Comparison of ENCODE assay signal across 8 cellular contexts in genomic region chr1:33094971-33095604, GRCh38.
A peak's percentile ranks its signal among the peaks of the same experiment; 100 is the strongest.
DNase-seq lines count a peak whose midpoint lies in the region; ATAC-seq and TF ChIP-seq lines count a peak whose summit lies in the region.

No MANE protein-coding gene starts in this region.

- H3K4me2 ChIP-seq in Loucy (ENCODE audit: low read depth, low read length, poor library complexity, severe bottlenecking): no peak overlapping the region

- ATAC-seq in GM19351 (IDR thresholded peaks at IDR 0.05; ENCODE audit: unreplicated experiment): no peak

- peak; percentile 24 for DNase-seq in activated naive CD4-positive, alpha-beta T cell treated with Interleukin-2 at 50 U/mL for 16 hours
- DNase-seq in activated naive CD4-positive, alpha-beta T cell (lab: John Stamatoyannopoulos, UW): no peak
- DNase-seq in T-helper 9 cell (peak; percentile 26), glomerular visceral epithelial cell (ENCODE audit: extremely low spot score) (peak; percentile 79), retina (peak; percentile 78), NOMO-1 (lab: John Stamatoyannopoulos, UW; ENCODE audit: unreplicated experiment in 2 of 2) (no peak)

- no peak overlapping the region for H3K9ac ChIP-seq in Loucy (ENCODE audit: low read depth, low read length, poor library complexity, severe bottlenecking)

- no peaks in the 10 kb centered on the region for H3K9me2 ChIP-seq in Loucy (replicated peaks; ENCODE audit: low read depth, low read length)

- H3F3A ChIP-seq in Loucy (ENCODE audit: low read depth): peaks cover 17% of the 10 kb centered on the region

- H4K20me1 ChIP-seq in Loucy (ENCODE audit: insufficient read depth, low read length, poor library complexity, severe bottlenecking): no peaks in the 10 kb centered on the region

- no peaks in the 10 kb centered on the region for H3K79me2 ChIP-seq in Loucy (ENCODE audit: insufficient read depth, low read length)

- no peaks in the 10 kb centered on the region for H3K9me3 ChIP-seq in Loucy (ENCODE audit: insufficient read depth, low read depth, low read length)

- no peak overlapping the region for H3K4me3 ChIP-seq in Loucy (ENCODE audit: low read length, poor library complexity, severe bottlenecking)

- peak; percentile 100 for TF ChIP-seq CTCF in Loucy (conservative IDR thresholded peaks at IDR 0.05; ENCODE audit: low read length)

- no peaks in the 10 kb centered on the region for H3K36me3 ChIP-seq in Loucy (ENCODE audit: insufficient read depth, low read length)

- H2AFZ ChIP-seq in Loucy (ENCODE audit: low read length): no peak overlapping the region

- no peaks in the 10 kb centered on the region for H3K27me3 ChIP-seq in Loucy (ENCODE audit: insufficient read depth, low read length, poor library complexity, severe bottlenecking)

- H3K4me1 ChIP-seq in Loucy (ENCODE audit: insufficient read depth, low read length, poor library complexity, severe bottlenecking): peaks cover 36% of the 10 kb centered on the region

Comparison
In these comparisons a context has a peak if more than half of its experiments do, and no peak if none do; other contexts are left out.
1. DNase-seq: peak in activated naive CD4-positive, alpha-beta T cell treated with Interleukin-2 at 50 U/mL for 16 hours (single experiment), T-helper 9 cell (single experiment), glomerular visceral epithelial cell (single experiment) and retina (single experiment); none in activated naive CD4-positive, alpha-beta T cell (0 of 4) and NOMO-1 (0 of 2).